In the genomic region with DNA sequence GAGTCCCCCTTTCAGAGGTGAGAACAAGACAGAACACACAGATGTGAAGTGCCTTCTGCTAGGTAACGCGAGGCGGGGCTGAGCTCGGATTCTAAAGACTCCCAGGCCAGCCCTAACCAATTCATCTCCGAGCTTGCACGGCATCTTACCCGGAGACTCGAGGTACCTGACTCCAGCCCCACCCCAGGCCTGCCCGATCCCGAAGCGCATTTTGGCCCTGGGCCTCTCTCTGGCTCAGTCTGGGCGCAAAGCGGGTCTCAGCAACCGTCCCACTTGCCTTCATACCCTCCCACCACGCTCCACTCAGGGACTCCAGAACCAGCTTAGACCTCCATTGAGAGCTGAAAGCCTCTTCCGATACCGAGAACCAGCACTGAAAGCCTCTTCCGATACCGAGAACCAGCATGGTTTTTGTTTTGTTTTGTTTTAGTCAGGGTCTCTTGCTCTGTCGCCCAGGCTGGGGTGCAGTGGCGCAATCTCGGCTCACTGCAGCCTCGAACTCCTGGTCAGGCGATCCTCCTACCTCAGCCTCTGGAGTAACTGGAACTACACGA, we compare ENCODE assay signal across 8 cellular contexts. TPM values are rescaled to one million over a fixed set of nuclear protein-coding genes. Genes with fewer than 3 reads are reported as not detected.
DNase-seq lines count a peak whose midpoint lies in the region; ATAC-seq and TF ChIP-seq lines count a peak whose summit lies in the region.

No MANE protein-coding gene starts in this region.

- POLR2A ChIA-PET in CD8-positive, alpha-beta memory T cell (lab: Charles Lee) = interaction anchor here (0.6 to 1.9 kb wide), 6 partner anchors 43 to 1185 kb away, joined by 3 to 8 read pairs (median 4); a partner anchor contains a TSS

- no peaks in the 10 kb centered on the region for H3K9me3 ChIP-seq in CD8-positive, alpha-beta memory T cell (ENCODE audit: low read length)
- H3K9me3 ChIP-seq in tibial nerve = no peaks in the 10 kb centered on the region

- no peaks in the 10 kb centered on the region for H3K27me3 ChIP-seq in CD8-positive, alpha-beta memory T cell (ENCODE audit: insufficient read depth, low read length, poor library complexity, severe bottlenecking)
- H3K27me3 ChIP-seq in tibial nerve = no peaks in the 10 kb centered on the region

- no peak for TF ChIP-seq EP300 in tibial nerve (IDR thresholded peaks at IDR 0.05)

- H3K4me1 ChIP-seq in CD8-positive, alpha-beta memory T cell (ENCODE audit: insufficient read depth, low read length) = peaks cover 24% of the 10 kb centered on the region
- peaks cover 0 to 61% (median 14%) of the 10 kb centered on the region in 4 donors for H3K4me1 ChIP-seq in tibial nerve

- no peak for TF ChIP-seq CTCF in fibroblast of the aortic adventitia (IDR thresholded peaks at IDR 0.05; ENCODE audit: insufficient read depth, low read length)
- TF ChIP-seq CTCF in omental fat pad (IDR thresholded peaks at IDR 0.05) = no peak
- no peak for TF ChIP-seq CTCF in tibial nerve (IDR thresholded peaks at IDR 0.05)

- peak overlapping the region; percentile 89 to 100 (median 96) for H3K27ac Mint-ChIP-seq in CD8-positive, alpha-beta memory T cell
- H3K27ac Mint-ChIP-seq in activated T-helper 1 cell treated with anti-CD3 and anti-CD28 coated beads, Interleukin-12 subunit alpha, Interleukin-12 subunit beta, Interleukin-2, Interleukin-4 antibody, amounts not matched to agents 30 ng/mL and 10 ng/mL and 1 ng/mL, durations not matched to agents 14 hours and 24 hours and 36 hours = peak overlapping the region; percentile 96

- H3K9me3 Mint-ChIP-seq in CD8-positive, alpha-beta memory T cell = no peaks in the 10 kb centered on the region
- H3K9me3 Mint-ChIP-seq in activated T-helper 1 cell treated with anti-CD3 and anti-CD28 coated beads, Interleukin-12 subunit alpha, Interleukin-12 subunit beta, Interleukin-2, Interleukin-4 antibody, amounts not matched to agents 30 ng/mL and 10 ng/mL and 1 ng/mL, durations not matched to agents 14 hours and 24 hours and 36 hours = no peaks in the 10 kb centered on the region

- H3K36me3 ChIP-seq in CD8-positive, alpha-beta memory T cell (ENCODE audit: insufficient read depth, low read length) = no peaks in the 10 kb centered on the region
- peaks cover 0 to 12% (median 0%) of the 10 kb centered on the region in 3 donors for H3K36me3 ChIP-seq in tibial nerve

- CTCF ChIA-PET in CD8-positive, alpha-beta memory T cell (lab: Charles Lee) = interaction anchor here (0.8 to 3.6 kb wide), 8 partner anchors 23 to 1439 kb away, joined by 3 to 29 read pairs (median 4); a partner anchor contains a TSS

- ATAC-seq in GM19452 (IDR thresholded peaks at IDR 0.05; ENCODE audit: unreplicated experiment) (peak; percentile 47), omental fat pad (ENCODE audit: low FRiP score) (peak; percentile 45)

- no peak for TF ChIP-seq POLR2A in tibial nerve (IDR thresholded peaks at IDR 0.05)

- peaks cover 0 to 34% (median 9%) of the 10 kb centered on the region in 3 donors for H3K36me3 Mint-ChIP-seq in CD8-positive, alpha-beta memory T cell
- peaks cover 12% of the 10 kb centered on the region for H3K36me3 Mint-ChIP-seq in activated T-helper 1 cell treated with anti-CD3 and anti-CD28 coated beads, Interleukin-12 subunit alpha, Interleukin-12 subunit beta, Interleukin-2, Interleukin-4 antibody, amounts not matched to agents 30 ng/mL and 10 ng/mL and 1 ng/mL, durations not matched to agents 14 hours and 24 hours and 36 hours (ENCODE audit: low read depth)

- peaks cover 46 to 76% (median 72%) of the 10 kb centered on the region in 3 donors for H3K4me1 Mint-ChIP-seq in CD8-positive, alpha-beta memory T cell
- H3K4me1 Mint-ChIP-seq in activated T-helper 1 cell treated with anti-CD3 and anti-CD28 coated beads, Interleukin-12 subunit alpha, Interleukin-12 subunit beta, Interleukin-2, Interleukin-4 antibody, amounts not matched to agents 30 ng/mL and 10 ng/mL and 1 ng/mL, durations not matched to agents 14 hours and 24 hours and 36 hours (ENCODE audit: low read depth) = peaks cover 35% of the 10 kb centered on the region

- H3K4me3 ChIP-seq in CD8-positive, alpha-beta memory T cell (ENCODE audit: low read length) = peak overlapping the region; percentile 85
- H3K4me3 ChIP-seq in fibroblast of the aortic adventitia (ENCODE audit: low read depth, low read length) (peak overlapping the region; percentile 88), tibial nerve (peak overlapping the region; percentile 76 to 91 (median 84))

- DNase-seq in CD8-positive, alpha-beta memory T cell = peak; percentile 57 to 80 (median 65)
- peak; percentile 77 for DNase-seq in HK-2 (ENCODE audit: unreplicated experiment)
- peak; percentile 37 for DNase-seq in OCI-M2 (lab: John Stamatoyannopoulos, UW; ENCODE audit: unreplicated experiment)
- peak; percentile 70 for DNase-seq in activated T-helper 1 cell treated with anti-CD3 and anti-CD28 coated beads, Interleukin-12 subunit alpha, Interleukin-12 subunit beta, Interleukin-2, Interleukin-4 antibody, amounts not matched to agents 30 ng/mL and 10 ng/mL and 1 ng/mL, durations not matched to agents 14 hours and 24 hours and 36 hours (ENCODE audit: low spot score)
- no peak for DNase-seq in fibroblast of the aortic adventitia (ENCODE audit: low read depth)
- DNase-seq in omental fat pad (ENCODE audit: low spot score) = no peak
- peak in 1 of 2 donors; percentile 22 for DNase-seq in tibial nerve (ENCODE audit: low spot score in 2 of 2)

- H3K27ac ChIP-seq in CD8-positive, alpha-beta memory T cell (ENCODE audit: low read depth, low read length) = peak overlapping the region; percentile 73
- peak overlapping the region; percentile 95 to 98 (median 98) for H3K27ac ChIP-seq in tibial nerve

- intact Hi-C loops in activated T-helper 1 cell treated with anti-CD3 and anti-CD28 coated beads, Interleukin-12 subunit alpha, Interleukin-12 subunit beta, Interleukin-2, Interleukin-4 antibody, amounts not matched to agents 30 ng/mL and 10 ng/mL and 1 ng/mL, durations not matched to agents 14 hours and 24 hours and 36 hours (cut with micrococcal nuclease) = loop anchor here (1.0 to 5.0 kb wide), 9 partner anchors 43 to 523 kb away; a partner anchor contains a TSS

- WGBS in tibial nerve, 2 donors = 5 to 6% methylated on average over 21 to 25 of the region's 25 CpGs

- peak overlapping the region; percentile 94 to 100 (median 99) for H3K4me3 Mint-ChIP-seq in CD8-positive, alpha-beta memory T cell
- H3K4me3 Mint-ChIP-seq in activated T-helper 1 cell treated with anti-CD3 and anti-CD28 coated beads, Interleukin-12 subunit alpha, Interleukin-12 subunit beta, Interleukin-2, Interleukin-4 antibody, amounts not matched to agents 30 ng/mL and 10 ng/mL and 1 ng/mL, durations not matched to agents 14 hours and 24 hours and 36 hours = peak overlapping the region; percentile 95

- H3K27me3 Mint-ChIP-seq in CD8-positive, alpha-beta memory T cell = no peaks in the 10 kb centered on the region
- no peaks in the 10 kb centered on the region for H3K27me3 Mint-ChIP-seq in activated T-helper 1 cell treated with anti-CD3 and anti-CD28 coated beads, Interleukin-12 subunit alpha, Interleukin-12 subunit beta, Interleukin-2, Interleukin-4 antibody, amounts not matched to agents 30 ng/mL and 10 ng/mL and 1 ng/mL, durations not matched to agents 14 hours and 24 hours and 36 hours (ENCODE audit: insufficient read depth)

RNA-seq across cellular contexts. Expression of a gene that starts 0.7 kb away (rescaled TPM):
- total RNA-seq in CD8-positive, alpha-beta memory T cell = 10 to 100 TPM; 81.1 to 81.2 TPM
- 315 TPM for polyA plus RNA-seq in CD8-positive, alpha-beta memory T cell
- total RNA-seq in activated T-helper 1 cell treated with anti-CD3 and anti-CD28 coated beads, Interleukin-12 subunit alpha, Interleukin-12 subunit beta, Interleukin-2, Interleukin-4 antibody, amounts not matched to agents 30 ng/mL and 10 ng/mL and 1 ng/mL, durations not matched to agents 14 hours and 24 hours and 36 hours = 92.0 and 104 TPM in 2 replicates
- total RNA-seq in fibroblast of the aortic adventitia (ENCODE audit: low replicate concordance) (30.0 and 144 TPM in 2 replicates), omental fat pad (100 to 1,000 TPM in 2 of 4 donors, 10 to 100 TPM in 2; 83.0 to 121 (median 108) TPM), tibial nerve (100 to 1,000 TPM; 145 to 188 (median 170) TPM)

RNA-seq across cellular contexts. Expression of a gene that starts 43.0 kb away (rescaled TPM):
- 1 to 10 TPM; 1.5 to 1.7 TPM for total RNA-seq in CD8-positive, alpha-beta memory T cell
- 8.5 TPM for polyA plus RNA-seq in CD8-positive, alpha-beta memory T cell
- 6.1 and 7.3 TPM in 2 replicates for total RNA-seq in activated T-helper 1 cell treated with anti-CD3 and anti-CD28 coated beads, Interleukin-12 subunit alpha, Interleukin-12 subunit beta, Interleukin-2, Interleukin-4 antibody, amounts not matched to agents 30 ng/mL and 10 ng/mL and 1 ng/mL, durations not matched to agents 14 hours and 24 hours and 36 hours
- total RNA-seq in fibroblast of the aortic adventitia (ENCODE audit: low replicate concordance) = 15.8 and 20.2 TPM in 2 replicates
- 10 to 100 TPM; 50.1 to 76.1 (median 55.9) TPM for total RNA-seq in omental fat pad
- 100 to 1,000 TPM in 2 of 4 donors, 10 to 100 TPM in 2; 62.4 to 139 (median 106) TPM for total RNA-seq in tibial nerve

Comparison
In these comparisons a context has a peak if more than half of its experiments do, and no peak if none do; other contexts are left out.
1. DNase-seq: peak in CD8-positive, alpha-beta memory T cell (5 of 5), HK-2 (single experiment), OCI-M2 (single experiment) and activated T-helper 1 cell treated with anti-CD3 and anti-CD28 coated beads, Interleukin-12 subunit alpha, Interleukin-12 subunit beta, Interleukin-2, Interleukin-4 antibody, amounts not matched to agents 30 ng/mL and 10 ng/mL and 1 ng/mL, durations not matched to agents 14 hours and 24 hours and 36 hours (single experiment); none in fibroblast of the aortic adventitia (single experiment) and omental fat pad (single experiment).
2. Peak in every context shown above with its lines, with median percentiles within 50 percentile points of each other: H3K4me3 ChIP-seq.